ENCODE assay signal across 1 cellular context in genomic region chr19:18646535-18647370, GRCh38.
TF ChIP-seq lines count a peak whose summit lies in the region.

No MANE protein-coding gene starts in this region.

TF ChIP-seq in K562, 482 proteins besides CTCF, POLR2A, EP300 and RAD21:
- no peak for TF ChIP-seq THRAP3 (IDR thresholded peaks at IDR 0.05; ENCODE audit: borderline replicate concordance)
- no peak for TF ChIP-seq FUS (optimal IDR thresholded peaks at IDR 0.05; ENCODE audit: low read depth, low read length)
- TF ChIP-seq BHLHE40 (IDR thresholded peaks at IDR 0.05; ENCODE audit: low read length), result no peak
- 0 out of 2 replicates have a peak, but pooled peaks have one; percentile 12 for TF ChIP-seq ZBTB7A (IDR thresholded peaks at IDR 0.05; ENCODE audit: borderline replicate concordance, control insufficient read depth, low read depth, low read length)
- 0 out of 2 replicates have a peak, but pooled peaks have one; percentile 16 for TF ChIP-seq RBFOX2 (IDR thresholded peaks at IDR 0.05; ENCODE audit: low read depth, low read length)
- no peak for TF ChIP-seq MCM2 (IDR thresholded peaks at IDR 0.05; ENCODE audit: low read depth)
- no peak for TF ChIP-seq ADNP (tag; IDR thresholded peaks at IDR 0.05)
- TF ChIP-seq ZNF384 (IDR thresholded peaks at IDR 0.05; ENCODE audit: low read depth, low read length), result no peak
- no peak for TF ChIP-seq ZKSCAN1 (IDR thresholded peaks at IDR 0.05; ENCODE audit: low read depth, low read length)
- peak; percentile 30 for TF ChIP-seq PRDM10 (IDR thresholded peaks at IDR 0.05; ENCODE audit: partially characterized antibody)
